In the genomic region with DNA sequence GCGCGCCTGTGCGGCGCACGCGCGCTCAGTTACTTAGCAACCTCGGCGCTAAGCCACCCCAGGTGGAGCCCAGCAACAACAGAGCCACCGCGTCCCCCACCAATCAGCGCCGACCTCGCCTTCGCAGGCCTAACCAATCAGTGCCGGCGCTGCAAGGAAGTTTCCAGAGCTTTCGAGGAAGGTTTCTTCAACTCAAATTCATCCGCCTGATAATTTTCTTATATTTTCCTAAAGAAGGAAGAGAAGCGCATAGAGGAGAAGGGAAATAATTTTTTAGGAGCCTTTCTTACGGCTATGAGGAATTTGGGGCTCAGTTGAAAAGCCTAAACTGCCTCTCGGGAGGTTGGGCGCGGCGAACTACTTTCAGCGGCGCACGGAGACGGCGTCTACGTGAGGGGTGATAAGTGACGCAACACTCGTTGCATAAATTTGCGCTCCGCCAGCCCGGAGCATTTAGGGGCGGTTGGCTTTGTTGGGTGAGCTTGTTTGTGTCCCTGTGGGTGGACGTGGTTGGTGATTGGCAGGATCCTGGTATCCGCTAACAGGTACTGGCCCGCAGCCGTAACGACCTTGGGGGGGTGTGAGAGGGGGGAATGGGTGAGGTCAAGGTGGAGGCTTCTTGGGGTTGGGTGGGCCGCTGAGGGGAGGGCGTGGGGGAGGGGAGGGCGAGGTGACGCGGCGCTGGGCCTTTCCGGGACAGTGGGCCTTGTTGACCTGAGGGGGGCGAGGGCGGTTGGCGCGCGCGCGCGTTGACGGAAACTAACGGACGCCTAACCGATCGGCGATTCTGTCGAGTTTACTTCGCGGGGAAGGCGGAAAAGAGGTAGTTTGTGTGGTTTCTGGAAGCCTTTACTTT, we compare ENCODE assay signal across 1 cellular context.
TF ChIP-seq lines count a peak whose summit lies in the region.

UBB (plus strand) TSS at position 452 of the 856 bp plus-strand sequence. CDS start 817 bp downstream, outside the sequence.

TF ChIP-seq in K562, 482 proteins besides CTCF, POLR2A, EP300 and RAD21 (continued from another document and continues in another):
- TF ChIP-seq ARNT (IDR thresholded peaks at IDR 0.05) (peak; percentile 81 to 91), PTBP1 (IDR thresholded peaks at IDR 0.05; ENCODE audit: low read depth, low read length) (no peak), RBM34 (IDR thresholded peaks at IDR 0.05; ENCODE audit: borderline replicate concordance, insufficient read depth, low read length) (no peak), BACH1 (tag; IDR thresholded peaks at IDR 0.05) (peak; percentile 44; the same call in 1 of the 2 replicates), ZNF133 (CRISPR knock-in tag; IDR thresholded peaks at IDR 0.05) (no peak), ESRRA (IDR thresholded peaks at IDR 0.05; ENCODE audit: borderline replicate concordance, low read depth) (peak; percentile 68), ZNF282 (CRISPR knock-in tag; IDR thresholded peaks at IDR 0.05) (no peak), SMAD4 (CRISPR knock-in tag; conservative IDR thresholded peaks at IDR 0.05) (peak; percentile 83), ELF4 (CRISPR knock-in tag; IDR thresholded peaks at IDR 0.05) (peak; percentile 67; the same call in 1 of the 2 replicates), PHB2 (IDR thresholded peaks at IDR 0.05; ENCODE audit: low read depth) (no peak), MEF2D (tag; conservative IDR thresholded peaks at IDR 0.05; ENCODE audit: low read depth) (no peak), PHB (CRISPR knock-in tag; IDR thresholded peaks at IDR 0.05) (no peak), TBL1XR1 (IDR thresholded peaks at IDR 0.05; ENCODE audit: low read length in 2 of 2) (no peak; a peak in 2 of 4 replicates), CBX1 (IDR thresholded peaks at IDR 0.05; ENCODE audit: low read depth) (peak; percentile 96), THRA (IDR thresholded peaks at IDR 0.05) (no peak), ZNF696 (CRISPR knock-in tag; conservative IDR thresholded peaks at IDR 0.05) (no peak), ZBTB12 (CRISPR knock-in tag; IDR thresholded peaks at IDR 0.05) (peak; percentile 61), EHMT2 (IDR thresholded peaks at IDR 0.05) (no peak), E2F6 (IDR thresholded peaks at IDR 0.05; ENCODE audit: borderline replicate concordance in 1 of 2, extremely low read depth in 1 of 2, insufficient read depth in 1 of 2, insufficient read length in 1 of 2, low read depth in 1 of 2, low read length in 1 of 2, poor library complexity in 1 of 2, severe bottlenecking in 1 of 2) (peak; percentile 33 to 43), CHD4 (IDR thresholded peaks at IDR 0.05; ENCODE audit: insufficient read depth, insufficient replicate concordance, low read depth, low read length, poor library complexity, severe bottlenecking) (no peak), ZNF324 (CRISPR knock-in tag; IDR thresholded peaks at IDR 0.05) (no peak), XRCC5 (IDR thresholded peaks at IDR 0.05; ENCODE audit: low read depth, low read length) (0 out of 2 replicates have a peak, but pooled peaks have one; percentile 23), RBM15 (IDR thresholded peaks at IDR 0.05; ENCODE audit: insufficient read depth, low read length) (no peak), MIER1 (IDR thresholded peaks at IDR 0.05; ENCODE audit: low read depth) (no peak), E4F1 (CRISPR knock-in tag; IDR thresholded peaks at IDR 0.05; ENCODE audit: borderline replicate concordance) (no peak; the same call in 1 of the 2 replicates)
- TF ChIP-seq, protein P1, sequence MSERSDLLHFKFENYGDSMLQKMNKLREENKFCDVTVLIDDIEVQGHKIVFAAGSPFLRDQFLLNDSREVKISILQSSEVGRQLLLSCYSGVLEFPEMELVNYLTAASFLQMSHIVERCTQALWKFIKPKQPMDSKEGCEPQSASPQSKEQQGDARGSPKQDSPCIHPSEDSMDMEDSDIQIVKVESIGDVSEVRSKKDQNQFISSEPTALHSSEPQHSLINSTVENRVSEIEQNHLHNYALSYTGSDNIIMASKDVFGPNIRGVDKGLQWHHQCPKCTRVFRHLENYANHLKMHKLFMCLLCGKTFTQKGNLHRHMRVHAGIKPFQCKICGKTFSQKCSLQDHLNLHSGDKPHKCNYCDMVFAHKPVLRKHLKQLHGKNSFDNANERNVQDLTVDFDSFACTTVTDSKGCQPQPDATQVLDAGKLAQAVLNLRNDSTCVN (CRISPR knock-in tag; IDR thresholded peaks at IDR 0.05), result 0 out of 2 replicates have a peak, but pooled peaks have one; percentile 62
- TF ChIP-seq, protein P2, sequence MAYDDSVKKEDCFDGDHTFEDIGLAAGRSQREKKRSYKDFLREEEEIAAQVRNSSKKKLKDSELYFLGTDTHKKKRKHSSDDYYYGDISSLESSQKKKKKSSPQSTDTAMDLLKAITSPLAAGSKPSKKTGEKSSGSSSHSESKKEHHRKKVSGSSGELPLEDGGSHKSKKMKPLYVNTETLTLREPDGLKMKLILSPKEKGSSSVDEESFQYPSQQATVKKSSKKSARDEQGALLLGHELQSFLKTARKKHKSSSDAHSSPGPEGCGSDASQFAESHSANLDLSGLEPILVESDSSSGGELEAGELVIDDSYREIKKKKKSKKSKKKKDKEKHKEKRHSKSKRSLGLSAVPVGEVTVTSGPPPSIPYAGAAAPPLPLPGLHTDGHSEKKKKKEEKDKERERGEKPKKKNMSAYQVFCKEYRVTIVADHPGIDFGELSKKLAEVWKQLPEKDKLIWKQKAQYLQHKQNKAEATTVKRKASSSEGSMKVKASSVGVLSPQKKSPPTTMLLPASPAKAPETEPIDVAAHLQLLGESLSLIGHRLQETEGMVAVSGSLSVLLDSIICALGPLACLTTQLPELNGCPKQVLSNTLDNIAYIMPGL (CRISPR knock-in tag; IDR thresholded peaks at IDR 0.05), result no peak
- TF ChIP-seq, protein P3, sequence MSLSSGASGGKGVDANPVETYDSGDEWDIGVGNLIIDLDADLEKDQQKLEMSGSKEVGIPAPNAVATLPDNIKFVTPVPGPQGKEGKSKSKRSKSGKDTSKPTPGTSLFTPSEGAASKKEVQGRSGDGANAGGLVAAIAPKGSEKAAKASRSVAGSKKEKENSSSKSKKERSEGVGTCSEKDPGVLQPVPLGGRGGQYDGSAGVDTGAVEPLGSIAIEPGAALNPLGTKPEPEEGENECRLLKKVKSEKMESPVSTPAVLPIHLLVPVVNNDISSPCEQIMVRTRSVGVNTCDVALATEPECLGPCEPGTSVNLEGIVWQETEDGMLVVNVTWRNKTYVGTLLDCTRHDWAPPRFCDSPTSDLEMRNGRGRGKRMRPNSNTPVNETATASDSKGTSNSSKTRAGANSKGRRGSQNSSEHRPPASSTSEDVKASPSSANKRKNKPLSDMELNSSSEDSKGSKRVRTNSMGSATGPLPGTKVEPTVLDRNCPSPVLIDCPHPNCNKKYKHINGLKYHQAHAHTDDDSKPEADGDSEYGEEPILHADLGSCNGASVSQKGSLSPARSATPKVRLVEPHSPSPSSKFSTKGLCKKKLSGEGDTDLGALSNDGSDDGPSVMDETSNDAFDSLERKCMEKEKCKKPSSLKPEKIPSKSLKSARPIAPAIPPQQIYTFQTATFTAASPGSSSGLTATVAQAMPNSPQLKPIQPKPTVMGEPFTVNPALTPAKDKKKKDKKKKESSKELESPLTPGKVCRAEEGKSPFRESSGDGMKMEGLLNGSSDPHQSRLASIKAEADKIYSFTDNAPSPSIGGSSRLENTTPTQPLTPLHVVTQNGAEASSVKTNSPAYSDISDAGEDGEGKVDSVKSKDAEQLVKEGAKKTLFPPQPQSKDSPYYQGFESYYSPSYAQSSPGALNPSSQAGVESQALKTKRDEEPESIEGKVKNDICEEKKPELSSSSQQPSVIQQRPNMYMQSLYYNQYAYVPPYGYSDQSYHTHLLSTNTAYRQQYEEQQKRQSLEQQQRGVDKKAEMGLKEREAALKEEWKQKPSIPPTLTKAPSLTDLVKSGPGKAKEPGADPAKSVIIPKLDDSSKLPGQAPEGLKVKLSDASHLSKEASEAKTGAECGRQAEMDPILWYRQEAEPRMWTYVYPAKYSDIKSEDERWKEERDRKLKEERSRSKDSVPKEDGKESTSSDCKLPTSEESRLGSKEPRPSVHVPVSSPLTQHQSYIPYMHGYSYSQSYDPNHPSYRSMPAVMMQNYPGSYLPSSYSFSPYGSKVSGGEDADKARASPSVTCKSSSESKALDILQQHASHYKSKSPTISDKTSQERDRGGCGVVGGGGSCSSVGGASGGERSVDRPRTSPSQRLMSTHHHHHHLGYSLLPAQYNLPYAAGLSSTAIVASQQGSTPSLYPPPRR (CRISPR knock-in tag; IDR thresholded peaks at IDR 0.05; ENCODE audit: borderline replicate concordance), result no peak
- TF ChIP-seq, protein P4, sequence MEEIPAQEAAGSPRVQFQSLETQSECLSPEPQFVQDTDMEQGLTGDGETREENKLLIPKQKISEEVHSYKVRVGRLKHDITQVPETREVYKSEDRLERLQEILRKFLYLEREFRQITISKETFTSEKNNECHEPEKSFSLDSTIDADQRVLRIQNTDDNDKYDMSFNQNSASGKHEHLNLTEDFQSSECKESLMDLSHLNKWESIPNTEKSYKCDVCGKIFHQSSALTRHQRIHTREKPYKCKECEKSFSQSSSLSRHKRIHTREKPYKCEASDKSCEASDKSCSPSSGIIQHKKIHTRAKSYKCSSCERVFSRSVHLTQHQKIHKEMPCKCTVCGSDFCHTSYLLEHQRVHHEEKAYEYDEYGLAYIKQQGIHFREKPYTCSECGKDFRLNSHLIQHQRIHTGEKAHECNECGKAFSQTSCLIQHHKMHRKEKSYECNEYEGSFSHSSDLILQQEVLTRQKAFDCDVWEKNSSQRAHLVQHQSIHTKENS (CRISPR knock-in tag; IDR thresholded peaks at IDR 0.05), result no peak
- TF ChIP-seq, protein P5, sequence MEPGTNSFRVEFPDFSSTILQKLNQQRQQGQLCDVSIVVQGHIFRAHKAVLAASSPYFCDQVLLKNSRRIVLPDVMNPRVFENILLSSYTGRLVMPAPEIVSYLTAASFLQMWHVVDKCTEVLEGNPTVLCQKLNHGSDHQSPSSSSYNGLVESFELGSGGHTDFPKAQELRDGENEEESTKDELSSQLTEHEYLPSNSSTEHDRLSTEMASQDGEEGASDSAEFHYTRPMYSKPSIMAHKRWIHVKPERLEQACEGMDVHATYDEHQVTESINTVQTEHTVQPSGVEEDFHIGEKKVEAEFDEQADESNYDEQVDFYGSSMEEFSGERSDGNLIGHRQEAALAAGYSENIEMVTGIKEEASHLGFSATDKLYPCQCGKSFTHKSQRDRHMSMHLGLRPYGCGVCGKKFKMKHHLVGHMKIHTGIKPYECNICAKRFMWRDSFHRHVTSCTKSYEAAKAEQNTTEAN (CRISPR knock-in tag; IDR thresholded peaks at IDR 0.05), result no peak
- TF ChIP-seq, protein P6, sequence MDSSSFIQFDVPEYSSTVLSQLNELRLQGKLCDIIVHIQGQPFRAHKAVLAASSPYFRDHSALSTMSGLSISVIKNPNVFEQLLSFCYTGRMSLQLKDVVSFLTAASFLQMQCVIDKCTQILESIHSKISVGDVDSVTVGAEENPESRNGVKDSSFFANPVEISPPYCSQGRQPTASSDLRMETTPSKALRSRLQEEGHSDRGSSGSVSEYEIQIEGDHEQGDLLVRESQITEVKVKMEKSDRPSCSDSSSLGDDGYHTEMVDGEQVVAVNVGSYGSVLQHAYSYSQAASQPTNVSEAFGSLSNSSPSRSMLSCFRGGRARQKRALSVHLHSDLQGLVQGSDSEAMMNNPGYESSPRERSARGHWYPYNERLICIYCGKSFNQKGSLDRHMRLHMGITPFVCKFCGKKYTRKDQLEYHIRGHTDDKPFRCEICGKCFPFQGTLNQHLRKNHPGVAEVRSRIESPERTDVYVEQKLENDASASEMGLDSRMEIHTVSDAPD (CRISPR knock-in tag; IDR thresholded peaks at IDR 0.05), result no peak
- TF ChIP-seq, protein P7, sequence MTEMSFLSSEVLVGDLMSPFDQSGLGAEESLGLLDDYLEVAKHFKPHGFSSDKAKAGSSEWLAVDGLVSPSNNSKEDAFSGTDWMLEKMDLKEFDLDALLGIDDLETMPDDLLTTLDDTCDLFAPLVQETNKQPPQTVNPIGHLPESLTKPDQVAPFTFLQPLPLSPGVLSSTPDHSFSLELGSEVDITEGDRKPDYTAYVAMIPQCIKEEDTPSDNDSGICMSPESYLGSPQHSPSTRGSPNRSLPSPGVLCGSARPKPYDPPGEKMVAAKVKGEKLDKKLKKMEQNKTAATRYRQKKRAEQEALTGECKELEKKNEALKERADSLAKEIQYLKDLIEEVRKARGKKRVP (CRISPR knock-in tag; IDR thresholded peaks at IDR 0.05), result peak; percentile 84
